Comparison of ENCODE assay signal across 1 cellular context in the genomic region with DNA sequence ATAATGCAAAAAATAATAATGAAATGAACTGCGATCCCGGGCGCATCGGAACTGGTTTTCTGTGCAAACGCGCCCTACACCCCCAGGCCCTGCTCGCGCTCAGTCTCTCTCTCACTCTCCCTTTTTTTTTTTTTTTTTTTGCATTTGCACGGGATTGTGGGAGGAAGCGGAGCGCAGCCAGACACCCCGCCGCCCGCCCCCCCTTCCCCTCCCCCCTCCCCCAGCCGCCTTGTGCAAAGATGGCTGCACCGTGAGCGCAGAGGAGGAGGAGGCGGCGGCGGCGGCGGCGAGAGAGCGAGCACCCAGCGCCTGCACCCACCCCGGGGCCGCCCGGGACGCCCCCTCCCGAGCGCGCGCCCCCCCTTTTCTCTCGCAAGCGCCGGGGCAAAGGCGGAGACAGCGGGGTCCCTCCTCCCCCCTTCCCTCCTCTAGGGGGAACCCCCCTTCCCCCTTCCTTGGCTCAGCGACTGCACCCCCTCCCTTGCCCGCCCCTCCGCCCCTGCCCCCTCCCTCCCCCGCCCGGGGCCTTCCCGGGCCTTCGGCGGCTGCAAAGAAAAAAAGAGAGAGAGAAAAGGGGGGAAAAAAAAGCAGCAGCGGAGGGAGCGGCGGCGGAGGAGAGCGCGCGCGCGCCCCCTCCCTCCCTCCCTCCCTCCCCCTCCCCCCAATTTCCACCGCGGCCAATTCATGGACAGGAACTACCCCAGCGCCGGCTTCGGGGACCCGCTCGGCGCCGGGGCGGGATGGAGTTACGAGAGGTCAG.
TF ChIP-seq lines count a peak whose summit lies in the region.

A gene with protein sequence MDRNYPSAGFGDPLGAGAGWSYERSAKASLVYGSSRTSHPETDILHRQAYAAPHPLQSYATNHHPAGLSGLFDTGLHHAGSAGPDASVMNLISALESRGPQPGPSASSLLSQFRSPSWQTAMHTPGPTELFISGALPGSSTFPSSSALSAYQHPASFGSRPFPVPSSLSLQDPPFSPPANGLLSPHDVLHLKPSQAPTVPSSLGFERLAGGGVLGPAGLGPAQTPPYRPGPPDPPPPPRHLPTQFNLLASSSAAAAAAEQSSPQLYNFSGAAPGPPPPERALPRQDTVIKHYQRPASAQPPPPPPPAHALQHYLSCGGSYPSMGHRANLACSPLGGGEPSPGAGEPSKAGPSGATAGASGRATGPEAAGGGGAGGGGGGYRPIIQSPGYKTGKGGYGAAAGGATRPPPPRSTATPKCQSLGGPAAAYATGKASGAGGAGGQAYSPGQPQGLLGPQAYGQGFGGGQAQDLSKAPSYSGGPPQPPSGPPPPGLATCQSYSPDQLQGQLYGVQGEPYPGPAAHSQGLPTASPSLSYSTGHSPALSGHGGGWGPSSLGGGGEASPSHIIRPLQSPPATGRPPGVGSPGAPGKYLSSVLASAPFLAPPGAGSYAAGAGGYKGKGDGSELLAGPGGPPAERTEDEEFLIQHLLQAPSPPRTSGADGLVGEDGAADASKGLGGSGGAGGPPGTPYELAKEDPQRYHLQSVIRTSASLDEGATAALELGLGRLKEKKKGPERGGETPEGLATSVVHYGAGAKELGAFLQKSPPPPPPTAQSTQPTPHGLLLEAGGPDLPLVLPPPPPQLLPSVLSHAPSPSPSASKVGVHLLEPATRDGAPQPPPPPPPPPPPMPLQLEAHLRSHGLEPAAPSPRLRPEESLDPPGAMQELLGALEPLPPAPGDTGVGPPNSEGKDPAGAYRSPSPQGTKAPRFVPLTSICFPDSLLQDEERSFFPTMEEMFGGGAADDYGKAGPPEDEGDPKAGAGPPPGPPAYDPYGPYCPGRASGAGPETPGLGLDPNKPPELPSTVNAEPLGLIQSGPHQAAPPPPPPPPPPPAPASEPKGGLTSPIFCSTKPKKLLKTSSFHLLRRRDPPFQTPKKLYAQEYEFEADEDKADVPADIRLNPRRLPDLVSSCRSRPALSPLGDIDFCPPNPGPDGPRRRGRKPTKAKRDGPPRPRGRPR (N-terminal part only) (plus strand): TSS at position 212 of the 760 bp plus-strand sequence. CDS start 473 bp downstream, at position 685.

TF ChIP-seq in GM12878, 131 proteins besides CTCF, POLR2A, EP300 and RAD21 (continued from another document):
- TF ChIP-seq PML (IDR thresholded peaks at IDR 0.05; ENCODE audit: low read length), result no peak
- no peak for TF ChIP-seq SREBF1 (IDR thresholded peaks at IDR 0.05; ENCODE audit: low read length)
- TF ChIP-seq POU2F2 (IDR thresholded peaks at IDR 0.05; ENCODE audit: borderline replicate concordance, low read depth, low read length), result peak; percentile 66; the same call in 1 of the 3 replicates
- TF ChIP-seq YY1 (IDR thresholded peaks at IDR 0.05; ENCODE audit: low read depth, low read length), result peak; percentile 89
- peak in 1 of 2 experiments; percentile 48; a peak in 1 of 4 replicates for TF ChIP-seq BHLHE40 (IDR thresholded peaks at IDR 0.05; ENCODE audit: borderline replicate concordance in 1 of 2, low read depth in 2 of 2, low read length in 1 of 2)
- TF ChIP-seq KAT2A (conservative IDR thresholded peaks at IDR 0.05; ENCODE audit: control insufficient read depth, low read depth, low read length), result no peak
- 0 out of 2 replicates have a peak, but pooled peaks have one; percentile 17 for TF ChIP-seq ZBED1 (IDR thresholded peaks at IDR 0.05; ENCODE audit: borderline replicate concordance)
- TF ChIP-seq SMAD5 (IDR thresholded peaks at IDR 0.05; ENCODE audit: low read depth), result 0 out of 2 replicates have a peak, but pooled peaks have one; percentile 43
- no peak for TF ChIP-seq BMI1 (IDR thresholded peaks at IDR 0.05; ENCODE audit: borderline replicate concordance)
- TF ChIP-seq MYB (IDR thresholded peaks at IDR 0.05; ENCODE audit: borderline replicate concordance, low read depth, low read length), result no peak
- 0 out of 2 replicates have a peak, but pooled peaks have one; percentile 1 for TF ChIP-seq SIN3A (IDR thresholded peaks at IDR 0.05; ENCODE audit: low read depth, low read length)
- no peak for TF ChIP-seq RB1 (IDR thresholded peaks at IDR 0.05; ENCODE audit: borderline replicate concordance)
- peak; percentile 68 for TF ChIP-seq PAX5 (IDR thresholded peaks at IDR 0.05; ENCODE audit: borderline replicate concordance, low read depth, low read length)
- TF ChIP-seq, protein P1, sequence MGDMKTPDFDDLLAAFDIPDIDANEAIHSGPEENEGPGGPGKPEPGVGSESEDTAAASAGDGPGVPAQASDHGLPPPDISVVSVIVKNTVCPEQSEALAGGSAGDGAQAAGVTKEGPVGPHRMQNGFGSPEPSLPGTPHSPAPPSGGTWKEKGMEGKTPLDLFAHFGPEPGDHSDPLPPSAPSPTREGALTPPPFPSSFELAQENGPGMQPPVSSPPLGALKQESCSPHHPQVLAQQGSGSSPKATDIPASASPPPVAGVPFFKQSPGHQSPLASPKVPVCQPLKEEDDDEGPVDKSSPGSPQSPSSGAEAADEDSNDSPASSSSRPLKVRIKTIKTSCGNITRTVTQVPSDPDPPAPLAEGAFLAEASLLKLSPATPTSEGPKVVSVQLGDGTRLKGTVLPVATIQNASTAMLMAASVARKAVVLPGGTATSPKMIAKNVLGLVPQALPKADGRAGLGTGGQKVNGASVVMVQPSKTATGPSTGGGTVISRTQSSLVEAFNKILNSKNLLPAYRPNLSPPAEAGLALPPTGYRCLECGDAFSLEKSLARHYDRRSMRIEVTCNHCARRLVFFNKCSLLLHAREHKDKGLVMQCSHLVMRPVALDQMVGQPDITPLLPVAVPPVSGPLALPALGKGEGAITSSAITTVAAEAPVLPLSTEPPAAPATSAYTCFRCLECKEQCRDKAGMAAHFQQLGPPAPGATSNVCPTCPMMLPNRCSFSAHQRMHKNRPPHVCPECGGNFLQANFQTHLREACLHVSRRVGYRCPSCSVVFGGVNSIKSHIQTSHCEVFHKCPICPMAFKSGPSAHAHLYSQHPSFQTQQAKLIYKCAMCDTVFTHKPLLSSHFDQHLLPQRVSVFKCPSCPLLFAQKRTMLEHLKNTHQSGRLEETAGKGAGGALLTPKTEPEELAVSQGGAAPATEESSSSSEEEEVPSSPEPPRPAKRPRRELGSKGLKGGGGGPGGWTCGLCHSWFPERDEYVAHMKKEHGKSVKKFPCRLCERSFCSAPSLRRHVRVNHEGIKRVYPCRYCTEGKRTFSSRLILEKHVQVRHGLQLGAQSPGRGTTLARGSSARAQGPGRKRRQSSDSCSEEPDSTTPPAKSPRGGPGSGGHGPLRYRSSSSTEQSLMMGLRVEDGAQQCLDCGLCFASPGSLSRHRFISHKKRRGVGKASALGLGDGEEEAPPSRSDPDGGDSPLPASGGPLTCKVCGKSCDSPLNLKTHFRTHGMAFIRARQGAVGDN (IDR thresholded peaks at IDR 0.05), result 0 out of 2 replicates have a peak, but pooled peaks have one; percentile 32
- TF ChIP-seq BCL11A (IDR thresholded peaks at IDR 0.05; ENCODE audit: low read depth, low read length), result no peak
- TF ChIP-seq, protein P2, sequence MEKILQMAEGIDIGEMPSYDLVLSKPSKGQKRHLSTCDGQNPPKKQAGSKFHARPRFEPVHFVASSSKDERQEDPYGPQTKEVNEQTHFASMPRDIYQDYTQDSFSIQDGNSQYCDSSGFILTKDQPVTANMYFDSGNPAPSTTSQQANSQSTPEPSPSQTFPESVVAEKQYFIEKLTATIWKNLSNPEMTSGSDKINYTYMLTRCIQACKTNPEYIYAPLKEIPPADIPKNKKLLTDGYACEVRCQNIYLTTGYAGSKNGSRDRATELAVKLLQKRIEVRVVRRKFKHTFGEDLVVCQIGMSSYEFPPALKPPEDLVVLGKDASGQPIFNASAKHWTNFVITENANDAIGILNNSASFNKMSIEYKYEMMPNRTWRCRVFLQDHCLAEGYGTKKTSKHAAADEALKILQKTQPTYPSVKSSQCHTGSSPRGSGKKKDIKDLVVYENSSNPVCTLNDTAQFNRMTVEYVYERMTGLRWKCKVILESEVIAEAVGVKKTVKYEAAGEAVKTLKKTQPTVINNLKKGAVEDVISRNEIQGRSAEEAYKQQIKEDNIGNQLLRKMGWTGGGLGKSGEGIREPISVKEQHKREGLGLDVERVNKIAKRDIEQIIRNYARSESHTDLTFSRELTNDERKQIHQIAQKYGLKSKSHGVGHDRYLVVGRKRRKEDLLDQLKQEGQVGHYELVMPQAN (conservative IDR thresholded peaks at IDR 0.05), result peak; percentile 3; the same call in 1 of the 2 replicates
- TF ChIP-seq SREBF2 (IDR thresholded peaks at IDR 0.05; ENCODE audit: low read length), result no peak
- no peak for TF ChIP-seq CHD1 (IDR thresholded peaks at IDR 0.05; ENCODE audit: low read depth, low read length)
- no peak for TF ChIP-seq TCF7 (IDR thresholded peaks at IDR 0.05; ENCODE audit: borderline replicate concordance)
